Comparison of ENCODE assay signal across 19 cellular contexts in genomic region chr10:60937022-60937421, GRCh38. TPM values are rescaled to one million over a fixed set of nuclear protein-coding genes. Genes with fewer than 3 reads are reported as not detected.
DNase-seq lines count a peak whose midpoint lies in the region; ATAC-seq and TF ChIP-seq lines count a peak whose summit lies in the region.
"Had no signal": no experiment of that assay in that cellular context is flagged by ENCODE, and none has a peak within 500 bp of the region (broad histone marks: within the 10 kb centered on the region; RNA-seq: fewer than 3 reads in every experiment).

No MANE protein-coding gene starts in this region.

- H3K36me3 ChIP-seq in heart left ventricle (peaks cover 0 to 23% (median 0%) of the 10 kb centered on the region in 9 donors), trophoblast cell (ENCODE audit: control insufficient read depth in 1 of 2, insufficient read depth in 2 of 2, low read length in 2 of 2) (peaks cover 0 to 4% of the 10 kb centered on the region in 2 experiments), testis (ENCODE audit: low read depth, missing control alignments) (no peaks in the 10 kb centered on the region)
- no peaks in the 10 kb centered on the region for H3K36me3 ChIP-seq in CD8-positive, alpha-beta memory T cell (ENCODE audit: insufficient read depth, low read length)
- H3K36me3 ChIP-seq: HAP-1, Peyer's patch had no signal

- peak overlapping the region; percentile 92 for H3K23ac ChIP-seq in trophoblast cell (ENCODE audit: low read length)

- no peak overlapping the region for H2BK12ac ChIP-seq in trophoblast cell (ENCODE audit: low read length)

- H3K9me3 ChIP-seq in heart left ventricle (no peaks in the 10 kb centered on the region), trophoblast cell (ENCODE audit: insufficient read depth, low read depth, low read length) (no peaks in the 10 kb centered on the region), testis (no peaks in the 10 kb centered on the region)
- H3K9me3 ChIP-seq in CD8-positive, alpha-beta memory T cell (ENCODE audit: low read length): no peaks in the 10 kb centered on the region
- H3K9me3 ChIP-seq: HAP-1, Peyer's patch had no signal

- H3K4me3 ChIP-seq in heart left ventricle (no peak overlapping the region), dorsolateral prefrontal cortex (peak overlapping the region in 3 of 59 donors; percentile 1 to 5 (median 5)), trophoblast cell (ENCODE audit: low read depth, low read length) (no peak overlapping the region), testis (no peak overlapping the region)
- no peak overlapping the region for H3K4me3 ChIP-seq in CD8-positive, alpha-beta memory T cell (ENCODE audit: low read length)
- H3K4me3 ChIP-seq: HAP-1, Peyer's patch had no signal

- DNase-seq in Right ventricle myocardium superior (no peak), heart left ventricle (no peak), dorsolateral prefrontal cortex (no peak), trophoblast cell (no peak), testis (no peak)
- no peak for DNase-seq in activated CD4-positive, alpha-beta T cell treated with anti-CD3 and anti-CD28 coated beads for 4 hours
- no peak for DNase-seq in activated CD4-positive, alpha-beta memory T cell treated with anti-CD3 and anti-CD28 coated beads, Interleukin-2, amount 10 ng/mL, durations not matched to agents 7 days and 5 days
- no peak for DNase-seq in CD8-positive, alpha-beta memory T cell
- DNase-seq: Calu3; CD4-positive, CD25-positive, alpha-beta regulatory T cell; KG1; NCI-H146; NCI-H2081 treated with DMSO at 0.1 percent for 48 hours; NCI-H524; Peyer's patch had no signal

- no peak overlapping the region for H2BK5ac ChIP-seq in trophoblast cell (ENCODE audit: low read depth, low read length, poor library complexity)

- TF ChIP-seq CTCF in heart left ventricle (IDR thresholded peaks at IDR 0.05) (no peak), dorsolateral prefrontal cortex (IDR thresholded peaks at IDR 0.05 in 54 of 56, conservative IDR thresholded peaks at IDR 0.05 in 2 of 56; ENCODE audit: low read depth in 1 of 56, partially characterized antibody in 56 of 56) (no peak), testis (IDR thresholded peaks at IDR 0.05) (no peak)

- H3K4me2 ChIP-seq in trophoblast cell (ENCODE audit: low read length): no peak overlapping the region

- no peak overlapping the region for H2BK120ac ChIP-seq in trophoblast cell (ENCODE audit: insufficient read depth, low read length, poor library complexity)

- H4K12ac ChIP-seq in trophoblast cell (ENCODE audit: low read depth, low read length): no peak overlapping the region

- peak; percentile 34 for ATAC-seq in Right ventricle myocardium superior (ENCODE audit: poor library complexity)
- no peak for ATAC-seq in heart left ventricle
- ATAC-seq: Right ventricle myocardium inferior had no signal

- no peak overlapping the region for H3K9ac ChIP-seq in trophoblast cell (ENCODE audit: low read length)

- H3K79me2 ChIP-seq in trophoblast cell (ENCODE audit: control insufficient read depth, insufficient read depth, low read length, poor library complexity): no peaks in the 10 kb centered on the region

- H3K27ac ChIP-seq in heart left ventricle (peak overlapping the region in 6 of 12 donors; percentile 3 to 97 (median 38)), dorsolateral prefrontal cortex (peak overlapping the region in 57 of 59 donors; percentile 11 to 100 (median 76)), trophoblast cell (ENCODE audit: low read depth, low read length) (no peak overlapping the region), testis (peak overlapping the region; percentile 6 to 33)
- no peak overlapping the region for H3K27ac ChIP-seq in CD8-positive, alpha-beta memory T cell (ENCODE audit: low read depth, low read length)
- H3K27ac ChIP-seq: 22Rv1, Peyer's patch had no signal

- intact Hi-C loops in Right ventricle myocardium superior (cut with DNase I) (loop anchor here (5.0 kb wide), 1 partner anchor 35 kb away; no protein-coding TSS in a partner anchor), heart left ventricle (cut with DNase I) (no loop called here), dorsolateral prefrontal cortex (cut with DNase I) (no loop called here), testis (cut with DNase I; ENCODE audit: low total_unique reads) (no loop called here)

- no peak overlapping the region for H3K4ac ChIP-seq in trophoblast cell (ENCODE audit: low read depth, low read length)

- TF ChIP-seq POLR2A in heart left ventricle (IDR thresholded peaks at IDR 0.05) (no peak), testis (IDR thresholded peaks at IDR 0.05) (no peak)

- H3K14ac ChIP-seq in trophoblast cell (ENCODE audit: low read length): no peak overlapping the region

- H3K27me3 Mint-ChIP-seq in activated CD4-positive, alpha-beta memory T cell treated with anti-CD3 and anti-CD28 coated beads, Interleukin-2, amount 10 ng/mL, durations not matched to agents 7 days and 5 days: peaks cover 37% of the 10 kb centered on the region
- peaks cover 2 to 30% of the 10 kb centered on the region in 2 donors for H3K27me3 Mint-ChIP-seq in CD8-positive, alpha-beta memory T cell

- no peak overlapping the region for H2AK5ac ChIP-seq in trophoblast cell (ENCODE audit: low read length)

- CTCF ChIA-PET in activated CD4-positive, alpha-beta memory T cell treated with anti-CD3 and anti-CD28 coated beads, Interleukin-2, amount 10 ng/mL, durations not matched to agents 7 days and 5 days (lab: Charles Lee): no interaction called here
- CTCF ChIA-PET in CD8-positive, alpha-beta memory T cell (lab: Charles Lee): no interaction called here

- no peak overlapping the region for H3K27ac Mint-ChIP-seq in activated CD4-positive, alpha-beta memory T cell treated with anti-CD3 and anti-CD28 coated beads, Interleukin-2, amount 10 ng/mL, durations not matched to agents 7 days and 5 days
- no peak overlapping the region for H3K27ac Mint-ChIP-seq in CD8-positive, alpha-beta memory T cell
- H3K27ac Mint-ChIP-seq: B cell; CD4-positive, CD25-positive, alpha-beta regulatory T cell had no signal

- no peak overlapping the region for H4K8ac ChIP-seq in trophoblast cell (ENCODE audit: low read depth, low read length)

- no peak overlapping the region for H2AFZ ChIP-seq in trophoblast cell (ENCODE audit: insufficient read depth, low read length, poor library complexity)

- H3K4me3 Mint-ChIP-seq in activated CD4-positive, alpha-beta memory T cell treated with anti-CD3 and anti-CD28 coated beads, Interleukin-2, amount 10 ng/mL, durations not matched to agents 7 days and 5 days: no peak overlapping the region
- H3K4me3 Mint-ChIP-seq in CD8-positive, alpha-beta memory T cell: no peak overlapping the region
- H3K4me3 Mint-ChIP-seq: B cell; CD4-positive, CD25-positive, alpha-beta regulatory T cell had no signal

- POLR2A ChIA-PET in activated CD4-positive, alpha-beta memory T cell treated with anti-CD3 and anti-CD28 coated beads, Interleukin-2, amount 10 ng/mL, durations not matched to agents 7 days and 5 days (lab: Charles Lee): no interaction called here
- POLR2A ChIA-PET in CD8-positive, alpha-beta memory T cell (lab: Charles Lee): no interaction called here

- WGBS in heart left ventricle, 4 donors: 53 to 67% (median 58%) methylated on average over 4 of the region's 4 CpGs
- no CpG with 5 or more reads among the region's 4 CpGs for WGBS in trophoblast cell (ENCODE audit: extremely low coverage, insufficient coverage, insufficient read length)
- 60 to 70% methylated on average over 4 of the region's 4 CpGs for WGBS in testis, 2 donors

- no peak overlapping the region for H3K18ac ChIP-seq in trophoblast cell (ENCODE audit: low read length)

- H3K9me3 Mint-ChIP-seq in activated CD4-positive, alpha-beta memory T cell treated with anti-CD3 and anti-CD28 coated beads, Interleukin-2, amount 10 ng/mL, durations not matched to agents 7 days and 5 days: no peaks in the 10 kb centered on the region
- H3K9me3 Mint-ChIP-seq in CD8-positive, alpha-beta memory T cell: no peaks in the 10 kb centered on the region

- H3K4me1 ChIP-seq in heart left ventricle: peaks cover 2 to 58% (median 30%) of the 10 kb centered on the region in 12 donors
- no peaks in the 10 kb centered on the region for H3K4me1 ChIP-seq in trophoblast cell (ENCODE audit: control insufficient read depth in 1 of 2, insufficient read depth in 2 of 2, low read length in 2 of 2)
- peaks cover 23% of the 10 kb centered on the region for H3K4me1 ChIP-seq in testis
- H3K4me1 ChIP-seq in CD8-positive, alpha-beta memory T cell (ENCODE audit: insufficient read depth, low read length): no peaks in the 10 kb centered on the region
- H3K4me1 ChIP-seq: HAP-1 had no signal

- no peaks in the 10 kb centered on the region for H3K36me3 Mint-ChIP-seq in activated CD4-positive, alpha-beta memory T cell treated with anti-CD3 and anti-CD28 coated beads, Interleukin-2, amount 10 ng/mL, durations not matched to agents 7 days and 5 days (ENCODE audit: low read depth)
- H3K36me3 Mint-ChIP-seq in CD8-positive, alpha-beta memory T cell: no peaks in the 10 kb centered on the region
- H3K36me3 Mint-ChIP-seq: CD4-positive, CD25-positive, alpha-beta regulatory T cell had no signal

- H3K79me1 ChIP-seq in trophoblast cell (ENCODE audit: low read length): no peaks in the 10 kb centered on the region

- no peak overlapping the region for H4K91ac ChIP-seq in trophoblast cell (ENCODE audit: low read depth, low read length)

- H3K4me1 Mint-ChIP-seq in activated CD4-positive, alpha-beta memory T cell treated with anti-CD3 and anti-CD28 coated beads, Interleukin-2, amount 10 ng/mL, durations not matched to agents 7 days and 5 days: no peaks in the 10 kb centered on the region
- H3K4me1 Mint-ChIP-seq in CD8-positive, alpha-beta memory T cell: no peaks in the 10 kb centered on the region
- H3K4me1 Mint-ChIP-seq: B cell; CD4-positive, CD25-positive, alpha-beta regulatory T cell had no signal

- H3K27me3 ChIP-seq in heart left ventricle (no peaks in the 10 kb centered on the region), dorsolateral prefrontal cortex (no peaks in the 10 kb centered on the region), trophoblast cell (ENCODE audit: insufficient read depth, low read length) (no peaks in the 10 kb centered on the region), testis (no peaks in the 10 kb centered on the region)
- no peaks in the 10 kb centered on the region for H3K27me3 ChIP-seq in CD8-positive, alpha-beta memory T cell (ENCODE audit: insufficient read depth, low read length, poor library complexity, severe bottlenecking)
- H3K27me3 ChIP-seq: Peyer's patch had no signal

RNA-seq across cellular contexts. Expression of gene RHOBTB1, which starts 7.0 kb away (rescaled TPM):
- total RNA-seq in Right ventricle myocardium superior: 13.0 TPM
- 10 to 100 TPM in 8 of 9 donors, 1 to 10 TPM in 1; 9.6 to 41.3 (median 16.0) TPM for total RNA-seq in heart left ventricle
- polyA plus RNA-seq in heart left ventricle: 1 to 10 TPM; 6.4 to 7.5 TPM
- 10 to 100 TPM in 112 of 120 experiments, 1 to 10 TPM in 8; 6.6 to 36.7 (median 15.0) TPM for total RNA-seq in dorsolateral prefrontal cortex
- polyA plus RNA-seq in trophoblast cell (2013): 133 and 142 TPM in 2 replicates
- total RNA-seq in testis: 10 to 100 TPM; 44.7 to 47.1 TPM
- polyA plus RNA-seq in testis (ENCODE audit: insufficient read depth, low read depth, low replicate concordance): 38.1 TPM
- total RNA-seq in activated CD4-positive, alpha-beta memory T cell treated with anti-CD3 and anti-CD28 coated beads, Interleukin-2, amount 10 ng/mL, durations not matched to agents 7 days and 5 days: under 1 TPM in 1 of 2 experiments, not detected in 1; 0.05 TPM
- total RNA-seq in CD8-positive, alpha-beta memory T cell: under 1 TPM; 0.04 to 0.07 TPM
- polyA plus RNA-seq in CD8-positive, alpha-beta memory T cell: not detected
- polyA plus RNA-seq: CD4-positive, CD25-positive, alpha-beta regulatory T cell had no signal

Comparison
In these comparisons a context has a peak if more than half of its experiments do, and no peak if none do; other contexts are left out.
1. H3K27ac ChIP-seq: peak in dorsolateral prefrontal cortex (57 of 59) and testis (2 of 2); none in trophoblast cell (single experiment) and CD8-positive, alpha-beta memory T cell (single experiment).
2. RNA of gene RHOBTB1, which starts 7.0 kb away (total RNA-seq): 44.7 to 47.1 TPM in testis, 9.6 to 41.3 TPM in heart left ventricle, 6.6 to 36.7 TPM in dorsolateral prefrontal cortex and 13.0 TPM in Right ventricle myocardium superior (single experiment); 0.05 TPM in activated CD4-positive, alpha-beta memory T cell treated with anti-CD3 and anti-CD28 coated beads, Interleukin-2, amount 10 ng/mL, durations not matched to agents 7 days and 5 days and 0.04 to 0.07 TPM in CD8-positive, alpha-beta memory T cell; every median in the first group is over 4 times any median in the second.